Comparison of ENCODE assay signal across 33 cellular contexts in the genomic region with DNA sequence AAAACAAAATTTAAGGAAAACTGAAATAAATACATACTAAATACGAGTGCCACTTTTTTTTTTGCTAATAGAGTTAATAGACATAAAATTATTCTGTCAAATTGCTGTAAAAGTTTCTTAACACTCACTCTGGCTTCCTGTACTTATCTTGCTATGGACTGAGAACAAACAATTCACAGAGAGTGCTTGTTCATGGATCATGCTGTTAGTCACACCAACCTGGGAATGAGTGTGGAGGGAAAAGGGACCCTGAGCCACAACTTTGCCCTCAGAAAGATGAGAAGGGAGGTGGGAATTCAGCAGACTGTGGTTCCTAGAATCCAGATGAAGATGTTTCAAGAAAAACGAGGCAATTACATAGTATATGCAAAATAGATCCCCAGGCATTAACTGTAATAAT.
"Had no signal": no experiment of that assay in that cellular context is flagged by ENCODE, and none has a peak within 500 bp of the region (broad histone marks: within the 10 kb centered on the region; RNA-seq: fewer than 3 reads in every experiment).

No MANE protein-coding gene starts in this region.

- H3K4me3 ChIP-seq: adrenal gland, Peyer's patch had no signal

- DNase-seq: activated CD4-positive, alpha-beta T cell treated with anti-CD3 and anti-CD28 coated beads for 1 hour; activated CD4-positive, alpha-beta T cell treated with anti-CD3 and anti-CD28 coated beads, Interleukin-2, amount 10 ng/mL, durations not matched to agents 24 days and 14 days; activated CD4-positive, alpha-beta T cell treated with anti-CD3 and anti-CD28 coated beads, Interleukin-2, amount 50 U/mL, for 4 hours; activated CD4-positive, CD25-positive, alpha-beta regulatory T cell; activated CD8-positive, alpha-beta T cell treated with anti-CD3 and anti-CD28 coated beads for 36 hours; activated gamma-delta T cell; activated naive CD4-positive, alpha-beta T cell treated with Interleukin-2 at 50 U/mL for 16 hours; activated T-cell treated with anti-CD3 and anti-CD28 coated beads, Interleukin-2, amount 50 U/mL, for 1 hour; adrenal gland; anterior cingulate cortex; central memory CD4-positive, alpha-beta T cell; Karpas-422; KBM-7; NCI-H1105; NCI-H1417 treated with DMSO at 0.1 percent for 48 hours; NCI-H187 treated with DMSO at 0.1 percent for 48 hours; NCI-H2081 treated with DMSO at 0.1 percent for 48 hours; NCI-H226; NCI-H446 treated with DMSO at 0.1 percent for 48 hours; NCI-H524 treated with DMSO at 0.1 percent for 48 hours; NK-92 treated with Interleukin-12 subunit alpha and Interleukin-12 subunit beta, amount 100 ng/mL, for 24 hours; PC-3; Peyer's patch; RPMI8226; SHP77 treated with DMSO at 0.1 percent for 48 hours; SW 1271; T-helper 1 cell; T-helper 2 cell; T-helper 9 cell; WERI-Rb-1 had no signal

- H3K9me3 Mint-ChIP-seq: activated naive CD4-positive, alpha-beta T cell treated with anti-CD3 and anti-CD28 coated beads, Interleukin-2, amount 50 U/mL, for 24 hours had no signal

- H3K27ac Mint-ChIP-seq: activated CD4-positive, alpha-beta T cell treated with anti-CD3 and anti-CD28 coated beads, Interleukin-2, amount 10 ng/mL, durations not matched to agents 24 days and 14 days; activated CD8-positive, alpha-beta T cell treated with anti-CD3 and anti-CD28 coated beads for 36 hours; activated naive CD4-positive, alpha-beta T cell treated with anti-CD3 and anti-CD28 coated beads, Interleukin-2, amount 50 U/mL, for 24 hours; activated T-helper 2 cell treated with anti-CD3 and anti-CD28 coated beads, Interferon-gamma antibody, Interleukin-2, Interleukin-4, amounts not matched to agents 10 μg/mL and 5 μg/mL and 100 μg/mL, durations not matched to agents 14 hours and 24 hours and 36 hours had no signal

- H3K4me3 Mint-ChIP-seq: activated CD4-positive, alpha-beta T cell treated with anti-CD3 and anti-CD28 coated beads, Interleukin-2, amount 10 ng/mL, durations not matched to agents 24 days and 14 days; activated CD8-positive, alpha-beta T cell treated with anti-CD3 and anti-CD28 coated beads for 36 hours; activated naive CD4-positive, alpha-beta T cell treated with anti-CD3 and anti-CD28 coated beads, Interleukin-2, amount 50 U/mL, for 24 hours; brain had no signal

- H3K4me1 Mint-ChIP-seq: activated CD4-positive, alpha-beta T cell treated with anti-CD3 and anti-CD28 coated beads, Interleukin-2, amount 10 ng/mL, durations not matched to agents 24 days and 14 days; activated naive CD4-positive, alpha-beta T cell treated with anti-CD3 and anti-CD28 coated beads, Interleukin-2, amount 50 U/mL, for 24 hours had no signal

- H3K36me3 Mint-ChIP-seq: activated naive CD4-positive, alpha-beta T cell treated with anti-CD3 and anti-CD28 coated beads, Interleukin-2, amount 50 U/mL, for 24 hours had no signal

- H3K27me3 Mint-ChIP-seq: activated CD4-positive, alpha-beta T cell treated with anti-CD3 and anti-CD28 coated beads, Interleukin-2, amount 10 ng/mL, durations not matched to agents 24 days and 14 days; activated CD8-positive, alpha-beta T cell treated with anti-CD3 and anti-CD28 coated beads for 36 hours; activated naive CD4-positive, alpha-beta T cell treated with anti-CD3 and anti-CD28 coated beads, Interleukin-2, amount 50 U/mL, for 24 hours had no signal
